ENCODE assay signal across 16 cellular contexts in genomic region chr10:112209534-112210200, GRCh38. TPM values are rescaled to one million over a fixed set of nuclear protein-coding genes. Genes with fewer than 3 reads are reported as not detected.
DNase-seq lines count a peak whose midpoint lies in the region; ATAC-seq and TF ChIP-seq lines count a peak whose summit lies in the region.
"Had no signal": no experiment of that assay in that cellular context is flagged by ENCODE, and none has a peak within 500 bp of the region (broad histone marks: within the 10 kb centered on the region; RNA-seq: fewer than 3 reads in every experiment).

No MANE protein-coding gene starts in this region.

- no peaks in the 10 kb centered on the region for H3K27me3 ChIP-seq in H9 (ENCODE audit: insufficient read depth, low read length)
- no peaks in the 10 kb centered on the region for H3K27me3 ChIP-seq in naive thymus-derived CD4-positive, alpha-beta T cell (ENCODE audit: control insufficient read depth in 2 of 2, insufficient read depth in 2 of 2, low read length in 2 of 2)
- H3K27me3 ChIP-seq: colonic mucosa had no signal

- no peak overlapping the region for H3K4me3 ChIP-seq in naive thymus-derived CD4-positive, alpha-beta T cell (ENCODE audit: low read length)
- H3K4me3 ChIP-seq: colonic mucosa had no signal

- no peaks in the 10 kb centered on the region for H3K36me3 ChIP-seq in naive thymus-derived CD4-positive, alpha-beta T cell (ENCODE audit: control insufficient read depth in 2 of 3, insufficient read depth in 3 of 3, low read length in 3 of 3)
- H3K36me3 ChIP-seq: colonic mucosa had no signal

- no peaks in the 10 kb centered on the region; the same call in 1 of the 2 replicates for H3K27me3 Mint-ChIP-seq in H9 (ENCODE audit: low read depth)
- peaks cover 2 to 43% (median 18%) of the 10 kb centered on the region in 5 donors for H3K27me3 Mint-ChIP-seq in naive thymus-derived CD4-positive, alpha-beta T cell

- H3K79me2 ChIP-seq in H9 (ENCODE audit: insufficient read depth, low read length) = no peaks in the 10 kb centered on the region

- H3K4ac ChIP-seq in H9 (ENCODE audit: low read depth, low read length) = no peak overlapping the region

- CTCF ChIA-PET in naive thymus-derived CD4-positive, alpha-beta T cell (lab: Charles Lee) = interaction anchor here (0.6 kb wide), 1 partner anchor 76 kb away, joined by 5 read pairs; no protein-coding TSS in a partner anchor

- H2BK20ac ChIP-seq in H9 (ENCODE audit: low read depth, low read length, poor library complexity, severe bottlenecking) = no peak overlapping the region

- H3K4me3 Mint-ChIP-seq in H9 = no peak overlapping the region
- no peak overlapping the region for H3K4me3 Mint-ChIP-seq in naive thymus-derived CD4-positive, alpha-beta T cell
- H3K4me3 Mint-ChIP-seq: activated CD8-positive, alpha-beta memory T cell treated with anti-CD3 and anti-CD28 coated beads, Interleukin-2, amount 10 ng/mL, durations not matched to agents 7 days and 5 days; activated naive CD4-positive, alpha-beta T cell treated with anti-CD3 and anti-CD28 coated beads, Interleukin-2, amount 50 U/mL, for 24 hours; naive B cell had no signal

- no peak overlapping the region for H2AFZ ChIP-seq in H9 (ENCODE audit: low read length)

- no peak overlapping the region for H3K23ac ChIP-seq in H9 (ENCODE audit: insufficient read length, low read depth, low read length)

- H2BK15ac ChIP-seq in H9 (ENCODE audit: low read depth, low read length) = no peak overlapping the region

- no peak for TF ChIP-seq CTCF in H9 (conservative IDR thresholded peaks at IDR 0.05)

- H3K36me3 Mint-ChIP-seq in H9 (ENCODE audit: insufficient read depth in 1 of 3, low read depth in 3 of 3) = no peaks in the 10 kb centered on the region; a peak in 1 of 7 replicates
- peaks cover 0 to 4% (median 0%) of the 10 kb centered on the region in 5 donors for H3K36me3 Mint-ChIP-seq in naive thymus-derived CD4-positive, alpha-beta T cell
- H3K36me3 Mint-ChIP-seq: activated CD8-positive, alpha-beta memory T cell treated with anti-CD3 and anti-CD28 coated beads, Interleukin-2, amount 10 ng/mL, durations not matched to agents 7 days and 5 days; activated naive CD4-positive, alpha-beta T cell treated with anti-CD3 and anti-CD28 coated beads, Interleukin-2, amount 50 U/mL, for 24 hours; naive B cell had no signal

- H4K5ac ChIP-seq in H9 (ENCODE audit: insufficient read length, low read depth, low read length) = no peak overlapping the region

- intact Hi-C loops in naive thymus-derived CD4-positive, alpha-beta T cell (cut with micrococcal nuclease) = no loop called here

- H4K8ac ChIP-seq in H9 (replicated peaks; ENCODE audit: insufficient read length, low read depth, low read length) = no peak overlapping the region

- H2BK5ac ChIP-seq in H9 (ENCODE audit: insufficient read length, low read length) = no peak overlapping the region

- no peak overlapping the region for H3K27ac ChIP-seq in H9 (ENCODE audit: insufficient read length, low read depth, low read length)
- no peak overlapping the region for H3K27ac ChIP-seq in naive thymus-derived CD4-positive, alpha-beta T cell (ENCODE audit: low read depth, low read length)
- H3K27ac ChIP-seq: colonic mucosa had no signal

- H3K23me2 ChIP-seq in H9 (ENCODE audit: insufficient read length, low read depth, low read length, poor library complexity, severe bottlenecking) = no peaks in the 10 kb centered on the region

- H4K91ac ChIP-seq in H9 (ENCODE audit: insufficient read length, low read depth, low read length) = no peak overlapping the region

- POLR2A ChIA-PET in naive thymus-derived CD4-positive, alpha-beta T cell (lab: Charles Lee) = no interaction called here

- H3K79me1 ChIP-seq in H9 (ENCODE audit: insufficient read depth, low read depth, low read length, poor library complexity, severe bottlenecking) = no peaks in the 10 kb centered on the region

- no peak overlapping the region for H3K9ac ChIP-seq in H9 (ENCODE audit: extremely low read depth, insufficient read length, low read length)

- H3K9me3 Mint-ChIP-seq in H9 = peaks cover 2 to 3% of the 10 kb centered on the region in 2 experiments; a peak in 1 of 5 replicates
- peaks cover 0 to 4% (median 0%) of the 10 kb centered on the region in 11 donors for H3K9me3 Mint-ChIP-seq in naive thymus-derived CD4-positive, alpha-beta T cell
- H3K9me3 Mint-ChIP-seq: activated naive CD4-positive, alpha-beta T cell treated with anti-CD3 and anti-CD28 coated beads, Interleukin-2, amount 50 U/mL, for 24 hours had no signal

- DNase-seq in SK-N-DZ (ENCODE audit: low spot score) (peak; percentile 93), globus pallidus (ENCODE audit: low spot score) (peak; percentile 43), putamen (ENCODE audit: low spot score) (peak; percentile 34), H9 (no peak), pons (ENCODE audit: low spot score) (no peak)
- no peak for DNase-seq in naive thymus-derived CD4-positive, alpha-beta T cell
- DNase-seq: activated CD8-positive, alpha-beta memory T cell treated with anti-CD3 and anti-CD28 coated beads, Interleukin-2, amount 10 ng/mL, durations not matched to agents 7 days and 5 days; colonic mucosa; GDM1; HCEC 1CT; naive B cell; SIG-M5; small intestine had no signal

- peaks cover 0 to 4% of the 10 kb centered on the region in 2 experiments; a peak in 1 of 4 replicates for H3K4me1 Mint-ChIP-seq in H9
- no peaks in the 10 kb centered on the region for H3K4me1 Mint-ChIP-seq in naive thymus-derived CD4-positive, alpha-beta T cell
- H3K4me1 Mint-ChIP-seq: activated naive CD4-positive, alpha-beta T cell treated with anti-CD3 and anti-CD28 coated beads, Interleukin-2, amount 50 U/mL, for 24 hours; naive B cell had no signal

- H3K14ac ChIP-seq in H9 (ENCODE audit: insufficient read depth, low read length) = no peak overlapping the region; the same call in 1 of the 2 replicates

- H3K56ac ChIP-seq in H9 (ENCODE audit: insufficient read length, low read depth, low read length) = no peak overlapping the region

- no peak overlapping the region for H3T11ph ChIP-seq in H9 (ENCODE audit: low read length)

- H3K9me3 ChIP-seq in H9 (ENCODE audit: control insufficient read depth, low read depth, low read length) = no peaks in the 10 kb centered on the region
- no peaks in the 10 kb centered on the region for H3K9me3 ChIP-seq in naive thymus-derived CD4-positive, alpha-beta T cell (ENCODE audit: control insufficient read depth in 2 of 3, low read length in 3 of 3)
- H3K9me3 ChIP-seq: colonic mucosa had no signal

- no peak overlapping the region for H2BK120ac ChIP-seq in H9 (ENCODE audit: low read depth, low read length, poor library complexity, severe bottlenecking)

- no peak overlapping the region for H2BK12ac ChIP-seq in H9 (ENCODE audit: insufficient read length, low read depth, low read length)

- WGBS in H9 (ENCODE audit: extremely low coverage, insufficient read length, low lambda C conversion rate) = no CpG with 5 or more reads among the region's 7 CpGs

- no peaks in the 10 kb centered on the region for H3K4me1 ChIP-seq in H9 (ENCODE audit: insufficient read depth, low read length)
- H3K4me1 ChIP-seq in naive thymus-derived CD4-positive, alpha-beta T cell (ENCODE audit: control insufficient read depth in 2 of 2, insufficient read depth in 2 of 2, low read length in 2 of 2) = no peaks in the 10 kb centered on the region
- H3K4me1 ChIP-seq: colonic mucosa had no signal

- H2AK5ac ChIP-seq in H9 (ENCODE audit: insufficient read length, low read length) = no peak overlapping the region

- no peak overlapping the region for H3K18ac ChIP-seq in H9 (ENCODE audit: insufficient read length, low read depth, low read length)

- no peak overlapping the region for H3K4me2 ChIP-seq in H9 (ENCODE audit: insufficient read depth, insufficient read length, low read length)

- peak; percentile 33 for ATAC-seq in GM21529 (IDR thresholded peaks at IDR 0.05; ENCODE audit: unreplicated experiment)
- no peak for ATAC-seq in HG03378 (IDR thresholded peaks at IDR 0.05; ENCODE audit: unreplicated experiment)
- ATAC-seq in naive thymus-derived CD4-positive, alpha-beta T cell = no peak
- ATAC-seq: activated CD8-positive, alpha-beta memory T cell treated with anti-CD3 and anti-CD28 coated beads, Interleukin-2, amount 10 ng/mL, durations not matched to agents 7 days and 5 days had no signal

- no peak overlapping the region for H3K27ac Mint-ChIP-seq in H9
- H3K27ac Mint-ChIP-seq in naive thymus-derived CD4-positive, alpha-beta T cell = peak overlapping the region in 1 of 9 donors; percentile 9
- H3K27ac Mint-ChIP-seq: activated CD8-positive, alpha-beta memory T cell treated with anti-CD3 and anti-CD28 coated beads, Interleukin-2, amount 10 ng/mL, durations not matched to agents 7 days and 5 days; activated naive CD4-positive, alpha-beta T cell treated with anti-CD3 and anti-CD28 coated beads, Interleukin-2, amount 50 U/mL, for 24 hours; naive B cell had no signal

- no peaks in the 10 kb centered on the region for H4K20me1 ChIP-seq in H9 (ENCODE audit: control insufficient read depth, insufficient read depth, insufficient read length)

RNA-seq across cellular contexts. Expression of gene GPAM, which starts 26.1 kb away (rescaled TPM):
- 51.4 and 77.1 TPM in 2 replicates for polyA plus RNA-seq in SK-N-DZ (2014; cell fraction: cytosol; rRNA removed)
- 50.1 and 56.6 TPM in 2 replicates for polyA plus RNA-seq in SK-N-DZ (2014; cell fraction: nucleus; rRNA removed)
- total RNA-seq in H9 (2021) = 16.0 and 18.1 TPM in 2 replicates
- 10 to 100 TPM in 1 of 5 experiments, 1 to 10 TPM in 4; 3.7 to 11.3 (median 6.6) TPM for total RNA-seq in naive thymus-derived CD4-positive, alpha-beta T cell
- 1 to 10 TPM; 2.6 to 3.3 TPM for polyA plus RNA-seq in naive thymus-derived CD4-positive, alpha-beta T cell

Comparison
In these comparisons a context has a peak if more than half of its experiments do, and no peak if none do; other contexts are left out.
1. DNase-seq: peak in SK-N-DZ (single experiment), globus pallidus (single experiment) and putamen (single experiment); none in H9 (single experiment), pons (single experiment) and naive thymus-derived CD4-positive, alpha-beta T cell (0 of 9).